16 cellular contexts compared by ENCODE assay signal in the genomic region with DNA sequence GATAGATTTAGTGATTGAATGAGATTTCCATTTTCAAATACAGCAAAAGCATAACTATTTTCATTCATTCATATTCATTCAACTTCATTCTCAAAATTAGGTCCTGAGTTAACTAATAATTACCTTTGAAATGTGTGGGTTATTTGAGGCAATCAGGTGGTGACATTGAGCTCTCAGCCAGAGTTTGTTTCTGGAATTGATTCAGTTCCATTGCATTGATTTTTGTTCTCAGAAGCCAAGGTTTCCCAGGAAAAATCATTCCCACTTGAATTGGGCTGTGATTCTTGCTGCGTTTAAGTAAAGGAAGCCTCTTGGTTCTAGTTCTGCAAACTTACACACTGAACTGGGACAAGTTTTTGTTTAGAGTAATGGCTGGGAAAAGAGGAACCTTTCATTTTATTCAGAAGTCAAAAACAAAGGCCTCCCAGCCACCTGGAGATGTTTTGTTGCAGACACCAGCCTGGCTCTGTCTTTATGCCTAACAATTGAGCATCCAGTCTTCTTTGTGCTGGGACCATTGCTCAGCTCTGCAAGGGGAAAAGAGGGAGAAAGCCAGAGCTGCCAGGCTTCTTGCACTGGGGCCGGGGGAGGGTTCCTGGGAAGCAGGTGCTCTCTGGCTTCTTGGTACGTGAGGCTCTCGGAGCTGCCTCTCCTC.
DNase-seq lines count a peak whose midpoint lies in the region; ATAC-seq and TF ChIP-seq lines count a peak whose summit lies in the region.
"Had no signal": no experiment of that assay in that cellular context is flagged by ENCODE, and none has a peak within 500 bp of the region (broad histone marks: within the 10 kb centered on the region; RNA-seq: fewer than 3 reads in every experiment).

No MANE protein-coding gene starts in this region.

- DNase-seq in chondrocyte (ENCODE audit: low spot score) (no peak), neural crest cell (ENCODE audit: low read depth, low spot score) (no peak), posterior cingulate gyrus (no peak), NCI-H2081 (lab: John Stamatoyannopoulos, UW) (no peak)
- DNase-seq in activated T-helper 1 cell treated with anti-CD3 and anti-CD28 coated beads, Interleukin-12 subunit alpha, Interleukin-12 subunit beta, Interleukin-2, Interleukin-4 antibody, amounts not matched to agents 30 ng/mL and 10 ng/mL and 1 ng/mL, durations not matched to agents 14 hours and 24 hours and 36 hours (ENCODE audit: low spot score), result no peak
- DNase-seq: GDM1, mucosa of descending colon, NCI-H446, retina, RPMI8226 had no signal

- H3K36me3 Mint-ChIP-seq in chondrocyte (ENCODE audit: low read depth) (peaks cover 16% of the 10 kb centered on the region), neural crest cell (ENCODE audit: low read depth) (peaks cover 23% of the 10 kb centered on the region)
- no peaks in the 10 kb centered on the region for H3K36me3 Mint-ChIP-seq in activated T-helper 1 cell treated with anti-CD3 and anti-CD28 coated beads, Interleukin-12 subunit alpha, Interleukin-12 subunit beta, Interleukin-2, Interleukin-4 antibody, amounts not matched to agents 30 ng/mL and 10 ng/mL and 1 ng/mL, durations not matched to agents 14 hours and 24 hours and 36 hours (ENCODE audit: low read depth)
- H3K36me3 Mint-ChIP-seq: activated naive CD4-positive, alpha-beta T cell treated with anti-CD3 and anti-CD28 coated beads, Interleukin-2, amount 50 U/mL, for 24 hours had no signal

- intact Hi-C loops in posterior cingulate gyrus (cut with DNase I), result no loop called here
- intact Hi-C loops in activated T-helper 1 cell treated with anti-CD3 and anti-CD28 coated beads, Interleukin-12 subunit alpha, Interleukin-12 subunit beta, Interleukin-2, Interleukin-4 antibody, amounts not matched to agents 30 ng/mL and 10 ng/mL and 1 ng/mL, durations not matched to agents 14 hours and 24 hours and 36 hours (cut with micrococcal nuclease), result no loop called here

- H3K4me1 Mint-ChIP-seq in chondrocyte (ENCODE audit: low read depth) (peaks cover 63% of the 10 kb centered on the region), neural crest cell (peaks cover 31% of the 10 kb centered on the region)
- peaks cover 5% of the 10 kb centered on the region for H3K4me1 Mint-ChIP-seq in activated T-helper 1 cell treated with anti-CD3 and anti-CD28 coated beads, Interleukin-12 subunit alpha, Interleukin-12 subunit beta, Interleukin-2, Interleukin-4 antibody, amounts not matched to agents 30 ng/mL and 10 ng/mL and 1 ng/mL, durations not matched to agents 14 hours and 24 hours and 36 hours (ENCODE audit: low read depth)
- H3K4me1 Mint-ChIP-seq: activated naive CD4-positive, alpha-beta T cell treated with anti-CD3 and anti-CD28 coated beads, Interleukin-2, amount 50 U/mL, for 24 hours; central memory CD8-positive, alpha-beta T cell had no signal

- H3K27me3 Mint-ChIP-seq in chondrocyte (ENCODE audit: low read depth) (no peaks in the 10 kb centered on the region), neural crest cell (ENCODE audit: low read depth) (no peaks in the 10 kb centered on the region)
- peaks cover 2% of the 10 kb centered on the region for H3K27me3 Mint-ChIP-seq in activated T-helper 1 cell treated with anti-CD3 and anti-CD28 coated beads, Interleukin-12 subunit alpha, Interleukin-12 subunit beta, Interleukin-2, Interleukin-4 antibody, amounts not matched to agents 30 ng/mL and 10 ng/mL and 1 ng/mL, durations not matched to agents 14 hours and 24 hours and 36 hours (ENCODE audit: insufficient read depth)
- H3K27me3 Mint-ChIP-seq: central memory CD8-positive, alpha-beta T cell had no signal

- no peaks in the 10 kb centered on the region for H3K9me3 Mint-ChIP-seq in chondrocyte (ENCODE audit: low read depth)
- no peaks in the 10 kb centered on the region for H3K9me3 Mint-ChIP-seq in neural crest cell
- no peaks in the 10 kb centered on the region for H3K9me3 Mint-ChIP-seq in activated T-helper 1 cell treated with anti-CD3 and anti-CD28 coated beads, Interleukin-12 subunit alpha, Interleukin-12 subunit beta, Interleukin-2, Interleukin-4 antibody, amounts not matched to agents 30 ng/mL and 10 ng/mL and 1 ng/mL, durations not matched to agents 14 hours and 24 hours and 36 hours
- H3K9me3 Mint-ChIP-seq: activated naive CD4-positive, alpha-beta T cell treated with anti-CD3 and anti-CD28 coated beads, Interleukin-2, amount 50 U/mL, for 24 hours; central memory CD8-positive, alpha-beta T cell; T-helper 2 cell treated with Interferon-gamma antibody and Interleukin-4, amounts not matched to agents 5 μg/mL and 100 μg/mL, for 36 hours had no signal

- TF ChIP-seq CTCF in chondrocyte (IDR thresholded peaks at IDR 0.05) (no peak), neural crest cell (conservative IDR thresholded peaks at IDR 0.05) (no peak)

- no peak overlapping the region for H3K4me3 Mint-ChIP-seq in chondrocyte (ENCODE audit: unreplicated experiment)
- H3K4me3 Mint-ChIP-seq in neural crest cell, result no peak overlapping the region
- no peak overlapping the region for H3K4me3 Mint-ChIP-seq in activated T-helper 1 cell treated with anti-CD3 and anti-CD28 coated beads, Interleukin-12 subunit alpha, Interleukin-12 subunit beta, Interleukin-2, Interleukin-4 antibody, amounts not matched to agents 30 ng/mL and 10 ng/mL and 1 ng/mL, durations not matched to agents 14 hours and 24 hours and 36 hours
- H3K4me3 Mint-ChIP-seq: activated naive CD4-positive, alpha-beta T cell treated with anti-CD3 and anti-CD28 coated beads, Interleukin-2, amount 50 U/mL, for 24 hours; central memory CD8-positive, alpha-beta T cell; T-helper 2 cell treated with Interferon-gamma antibody and Interleukin-4, amounts not matched to agents 5 μg/mL and 100 μg/mL, for 36 hours had no signal

- ATAC-seq in GM19035 (IDR thresholded peaks at IDR 0.05; ENCODE audit: unreplicated experiment), result peak; percentile 15
- peak; percentile 1 for ATAC-seq in HG03103 (IDR thresholded peaks at IDR 0.05; ENCODE audit: low read depth, unreplicated experiment)
- ATAC-seq in HG02610 (IDR thresholded peaks at IDR 0.05; ENCODE audit: unreplicated experiment), result no peak

- H3K27ac Mint-ChIP-seq in chondrocyte (ENCODE audit: unreplicated experiment), result peak overlapping the region; percentile 43
- peak overlapping the region; percentile 83 for H3K27ac Mint-ChIP-seq in neural crest cell (ENCODE audit: unreplicated experiment)
- H3K27ac Mint-ChIP-seq in activated T-helper 1 cell treated with anti-CD3 and anti-CD28 coated beads, Interleukin-12 subunit alpha, Interleukin-12 subunit beta, Interleukin-2, Interleukin-4 antibody, amounts not matched to agents 30 ng/mL and 10 ng/mL and 1 ng/mL, durations not matched to agents 14 hours and 24 hours and 36 hours, result no peak overlapping the region
- H3K27ac Mint-ChIP-seq: activated naive CD4-positive, alpha-beta T cell treated with anti-CD3 and anti-CD28 coated beads, Interleukin-2, amount 50 U/mL, for 24 hours; T-helper 2 cell treated with Interferon-gamma antibody and Interleukin-4, amounts not matched to agents 5 μg/mL and 100 μg/mL, for 36 hours had no signal
